8 cellular contexts compared by ENCODE assay signal in genomic region chr1:220272047-220272840, GRCh38. TPM values are rescaled to one million over a fixed set of nuclear protein-coding genes. Genes with fewer than 3 reads are reported as not detected.
DNase-seq lines count a peak whose midpoint lies in the region; ATAC-seq, FAIRE-seq and TF ChIP-seq lines count a peak whose summit lies in the region.

TSS of gene RAB3GAP2 (minus strand) at chr1:220272453. CDS start at chr1:220272337, 116 bp downstream.

- TF ChIP-seq CTCF in kidney (IDR thresholded peaks at IDR 0.05; ENCODE audit: borderline replicate concordance, extremely low read depth, insufficient read depth) = peak; percentile 13

- peaks cover 4 to 12% of the 10 kb centered on the region in 2 donors for H3K4me1 ChIP-seq in kidney (ENCODE audit: control insufficient read depth in 1 of 2, insufficient read depth in 1 of 2, low read depth in 1 of 2, low read length in 2 of 2)

- H3K9ac ChIP-seq in kidney (ENCODE audit: low read length in 2 of 2) = peak within 1 kb of the TSS; percentile 95 to 97

- no peak for FAIRE-seq in kidney (lab: Jason Lieb, UNC)

- ATAC-seq in GM19043 (IDR thresholded peaks at IDR 0.05; ENCODE audit: low read depth, unreplicated experiment) (peak; percentile 91), HG03354 (IDR thresholded peaks at IDR 0.05; ENCODE audit: poor library complexity, severe bottlenecking, unreplicated experiment) (peak; percentile 96)

- intact Hi-C loops in kidney (cut with DNase I) = no loop called here

- peak within 1 kb of the TSS; percentile 89 to 98 for H3K4me3 ChIP-seq in kidney (ENCODE audit: low read length in 2 of 2)

- peak within 1 kb of the TSS; percentile 81 to 86 for H3K27ac ChIP-seq in kidney (ENCODE audit: low read depth in 2 of 2, low read length in 2 of 2)

- H3K36me3 ChIP-seq in kidney (ENCODE audit: control insufficient read depth in 1 of 2, insufficient read depth in 2 of 2, low read length in 2 of 2) = no peaks in the 10 kb centered on the region

- DNase-seq in AG20443 (ENCODE audit: low spot score) = peak; percentile 100
- DNase-seq in NCI-H446 (lab: John Stamatoyannopoulos, UW) = peak; percentile 89 to 98
- peak; percentile 94 for DNase-seq in activated CD4-positive, CD25-positive, alpha-beta regulatory T cell treated with anti-CD3 and anti-CD28 coated beads, Interleukin-2, amount 50 U/mL, for 16 hours (ENCODE audit: low read depth, low spot score)
- DNase-seq in cerebellum (ENCODE audit: low spot score) = peak; percentile 94
- peak; percentile 99 for DNase-seq in kidney
- DNase-seq in stimulated activated CD4-positive, alpha-beta T cell treated with anti-CD3 and anti-CD28 coated beads, Interleukin-15, amount 100 ng/mL, for 24 hours = peak; percentile 97

- H3K9me3 ChIP-seq in kidney (ENCODE audit: control insufficient read depth in 1 of 2, low read length in 2 of 2) = no peaks in the 10 kb centered on the region

RNA-seq across cellular contexts. Expression of gene RAB3GAP2, which starts in this region (rescaled TPM):
- total RNA-seq in cerebellum (37.8 TPM), kidney (38.1 TPM)
- 7.6 TPM for polyA plus RNA-seq in kidney (ENCODE audit: insufficient read depth, low read depth, low replicate concordance)

Comparison
In these comparisons a context has a peak if more than half of its experiments do, and no peak if none do; other contexts are left out.
1. Peak in every context shown above with its lines: DNase-seq, ATAC-seq, H3K4me3 ChIP-seq and H3K27ac ChIP-seq.